Comparison of ENCODE assay signal across 8 cellular contexts in genomic region chr15:40929730-40930429, GRCh38. TPM values are rescaled to one million over a fixed set of nuclear protein-coding genes. Genes with fewer than 3 reads are reported as not detected.
DNase-seq lines count a peak whose midpoint lies in the region; ATAC-seq and TF ChIP-seq lines count a peak whose summit lies in the region.

No MANE protein-coding gene starts in this region.

- peaks cover 0 to 37% of the 10 kb centered on the region in 2 donors for H3K4me1 ChIP-seq in lung (ENCODE audit: control insufficient read depth in 2 of 2, insufficient read depth in 2 of 2, low read length in 2 of 2)
- peaks cover 0 to 42% of the 10 kb centered on the region in 2 donors for H3K4me1 ChIP-seq in uterus

- H3K4me3 ChIP-seq in GM06990 (replicated peaks; ENCODE audit: low read depth, low read length) (peak overlapping the region; percentile 56), coronary artery (peak overlapping the region; percentile 70), lung (peak overlapping the region; percentile 69), uterus (peak overlapping the region; percentile 29 to 41)

- TF ChIP-seq POLR2A in uterus (IDR thresholded peaks at IDR 0.05), result no peak

- DNase-seq in GM06990 (ENCODE audit: extremely low read depth, insufficient read length), result no peak
- DNase-seq in NCI-H526 treated with DMSO at 0.1 percent for 48 hours (lab: John Stamatoyannopoulos, UW), result peak; percentile 13
- DNase-seq in coronary artery (ENCODE audit: low spot score), result no peak
- peak; percentile 59 for DNase-seq in lung (ENCODE audit: low spot score)
- no peak for DNase-seq in uterus
- no peak for DNase-seq in SKM-1 (lab: John Stamatoyannopoulos, UW; ENCODE audit: unreplicated experiment)
- no peak for DNase-seq in stimulated activated CD4-positive, alpha-beta T cell treated with anti-CD3 and anti-CD28 coated beads, Interleukin-12 subunit alpha, Interleukin-12 subunit beta, amount 100 ng/mL, for 4 hours

- peak overlapping the region in 1 of 2 donors; percentile 27 for H3K27ac ChIP-seq in coronary artery
- H3K27ac ChIP-seq in lung (ENCODE audit: low read depth in 1 of 2, low read length in 1 of 2), result peak overlapping the region; percentile 61 to 78
- H3K27ac ChIP-seq in uterus, result peak overlapping the region; percentile 45 to 53

- no peaks in the 10 kb centered on the region for H3K36me3 ChIP-seq in GM06990 (ENCODE audit: control insufficient read depth, insufficient read depth, low read length)
- H3K36me3 ChIP-seq in lung (ENCODE audit: control insufficient read depth in 2 of 2, insufficient read depth in 2 of 2, low read length in 2 of 2), result peaks cover 0 to 11% of the 10 kb centered on the region in 2 donors
- H3K36me3 ChIP-seq in uterus, result no peaks in the 10 kb centered on the region

- intact Hi-C loops in uterus (cut with DNase I; ENCODE audit: low total_unique reads), result no loop called here

- no peak for TF ChIP-seq CTCF in GM06990 (IDR thresholded peaks at IDR 0.05; ENCODE audit: insufficient read depth, low read length, poor library complexity, severe bottlenecking)
- no peak for TF ChIP-seq CTCF in coronary artery (IDR thresholded peaks at IDR 0.05)
- no peak for TF ChIP-seq CTCF in lung (IDR thresholded peaks at IDR 0.05; ENCODE audit: control extremely low read depth, extremely low read depth)
- TF ChIP-seq CTCF in uterus (IDR thresholded peaks at IDR 0.05), result no peak

- no peak for ATAC-seq in lung (ENCODE audit: insufficient read depth, low FRiP score)
- no peak for ATAC-seq in GM21619 (IDR thresholded peaks at IDR 0.05; ENCODE audit: unreplicated experiment)

- WGBS in lung, 2 donors, result 1 to 2% methylated on average over 40 to 50 of the region's 50 CpGs

- H3K9me3 ChIP-seq in lung (ENCODE audit: control insufficient read depth in 2 of 2, insufficient read depth in 1 of 2, low read length in 1 of 2), result no peaks in the 10 kb centered on the region
- no peaks in the 10 kb centered on the region for H3K9me3 ChIP-seq in uterus

- H3K27me3 ChIP-seq in GM06990 (replicated peaks; ENCODE audit: control insufficient read depth, insufficient read depth, low read length) (peaks cover 4% of the 10 kb centered on the region; the same call in 1 of the 2 replicates), lung (ENCODE audit: control insufficient read depth, insufficient read depth) (no peaks in the 10 kb centered on the region), uterus (peaks cover 21 to 44% of the 10 kb centered on the region in 2 donors)

RNA-seq across cellular contexts. Expression of gene DLL4, which starts 0.7 kb away (rescaled TPM):
- total RNA-seq in lung (10 to 100 TPM; 17.9 to 31.8 TPM), uterus (10 to 100 TPM; 18.2 to 31.1 (median 22.6) TPM)
- polyA plus RNA-seq in lung, result 10 to 100 TPM; 11.8 to 16.3 TPM

RNA-seq across cellular contexts. Expression of gene CHAC1, which starts 23.4 kb away (rescaled TPM):
- 10 to 100 TPM in 1 of 2 donors, under 1 TPM in 1; 0.17 to 11.6 TPM for total RNA-seq in lung
- polyA plus RNA-seq in lung, result 10 to 100 TPM; 11.6 to 11.9 TPM
- total RNA-seq in uterus, result 1 to 10 TPM in 2 of 4 donors, under 1 TPM in 1, not detected in 1; 0.35 to 1.8 (median 1.4) TPM

RNA-seq across cellular contexts. Expression of gene VPS18, which starts 35.6 kb away (rescaled TPM):
- total RNA-seq in lung, result 10 to 100 TPM; 19.0 to 31.5 TPM
- 10 to 100 TPM; 16.1 to 23.3 TPM for polyA plus RNA-seq in lung
- 10 to 100 TPM in 2 of 4 donors, 1 to 10 TPM in 2; 3.8 to 33.3 (median 17.3) TPM for total RNA-seq in uterus

RNA-seq across cellular contexts. Expression of gene RHOV, which starts 55.8 kb away (rescaled TPM):
- 1 to 10 TPM; 2.1 to 8.5 TPM for total RNA-seq in lung
- polyA plus RNA-seq in lung, result 1 to 10 TPM; 3.2 to 5.3 TPM
- total RNA-seq in uterus, result under 1 TPM in 1 of 4 donors, not detected in 3; 0.76 TPM

Comparison
In these comparisons a context has a peak if more than half of its experiments do, and no peak if none do; other contexts are left out.
1. DNase-seq: peak in NCI-H526 treated with DMSO at 0.1 percent for 48 hours (single experiment) and lung (single experiment); none in GM06990 (single experiment), coronary artery (single experiment), uterus (0 of 2), SKM-1 (single experiment) and stimulated activated CD4-positive, alpha-beta T cell treated with anti-CD3 and anti-CD28 coated beads, Interleukin-12 subunit alpha, Interleukin-12 subunit beta, amount 100 ng/mL, for 4 hours (single experiment).
2. Peak in every context shown above with its lines, with median percentiles within 50 percentile points of each other: H3K4me3 ChIP-seq.